ENCODE assay signal across 1 cellular context in the genomic region with DNA sequence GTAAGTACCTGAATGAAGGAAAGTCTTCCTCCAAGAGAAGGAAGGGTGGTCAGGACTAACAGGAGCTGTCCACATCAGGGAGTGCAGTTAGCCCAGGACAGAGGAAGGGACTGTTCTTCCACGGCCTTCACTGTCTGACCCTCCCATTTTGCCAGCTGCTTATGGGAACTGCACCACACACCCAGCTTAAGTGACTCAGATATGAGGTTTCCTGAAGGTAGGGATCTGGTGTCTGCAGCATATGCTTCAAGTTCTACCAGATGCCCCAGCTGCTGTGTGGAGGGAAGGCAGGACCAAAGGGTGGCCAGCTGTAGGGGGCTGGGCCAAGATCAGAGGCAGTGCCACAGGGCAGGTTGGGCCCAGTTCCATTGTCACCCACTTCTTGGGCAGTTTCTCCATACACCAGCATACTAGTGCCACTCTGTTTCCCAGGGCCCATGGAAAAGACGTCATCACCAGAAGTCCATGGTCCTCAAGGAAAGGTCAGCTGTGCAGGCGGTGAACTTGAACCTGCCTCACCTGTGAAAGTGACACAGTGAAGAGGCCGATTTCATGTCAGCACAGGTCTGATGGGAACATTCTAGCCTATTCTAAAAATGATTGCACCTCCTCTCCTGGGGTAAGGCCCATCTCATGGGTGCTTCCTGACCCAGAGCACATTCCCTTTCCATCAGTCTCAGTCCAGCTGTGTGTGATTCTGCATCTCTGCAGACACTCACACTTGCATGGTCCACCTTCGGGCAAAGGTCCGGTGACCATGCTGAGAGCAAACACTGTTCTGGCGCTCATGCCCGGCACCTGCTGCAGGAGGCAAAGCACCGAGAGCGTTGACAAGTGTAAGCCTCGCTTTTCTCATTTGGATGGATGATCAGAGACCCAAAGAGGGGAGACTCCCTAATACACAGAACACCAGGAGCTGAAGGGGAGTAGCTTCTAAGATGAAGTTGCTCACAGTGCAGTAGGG.
TF ChIP-seq lines count a peak whose summit lies in the region.

No MANE protein-coding gene starts in this region.

TF ChIP-seq in H1, 55 proteins besides CTCF, POLR2A, EP300 and RAD21:
- TF ChIP-seq TAF7 (optimal IDR thresholded peaks at IDR 0.05; ENCODE audit: borderline replicate concordance, low read depth, low read length) (no peak), KDM1A (IDR thresholded peaks at IDR 0.05; ENCODE audit: borderline replicate concordance, low read length) (no peak), EGR1 (IDR thresholded peaks at IDR 0.05; ENCODE audit: borderline replicate concordance, low read depth, low read length) (no peak), RXRA (IDR thresholded peaks at IDR 0.05; ENCODE audit: insufficient read depth, low read depth, low read length) (no peak), TBP (IDR thresholded peaks at IDR 0.05; ENCODE audit: low read depth, low read length) (no peak), SAP30 (IDR thresholded peaks at IDR 0.05; ENCODE audit: insufficient read depth, insufficient replicate concordance, low read length) (no peak), CEBPB (IDR thresholded peaks at IDR 0.05; ENCODE audit: low read depth, low read length) (no peak), SP1 (IDR thresholded peaks at IDR 0.05; ENCODE audit: low read depth, low read length) (no peak), HDAC2 (IDR thresholded peaks at IDR 0.05; ENCODE audit: borderline replicate concordance in 1 of 2, low read depth in 2 of 2, low read length in 2 of 2) (no peak), CBX8 (IDR thresholded peaks at IDR 0.05; ENCODE audit: borderline replicate concordance, low read depth, low read length) (no peak), POU5F1 (IDR thresholded peaks at IDR 0.05; ENCODE audit: low read depth, low read length) (no peak), BACH1 (IDR thresholded peaks at IDR 0.05; ENCODE audit: low read length) (no peak)
